Comparison of ENCODE assay signal across 17 cellular contexts in the genomic region with DNA sequence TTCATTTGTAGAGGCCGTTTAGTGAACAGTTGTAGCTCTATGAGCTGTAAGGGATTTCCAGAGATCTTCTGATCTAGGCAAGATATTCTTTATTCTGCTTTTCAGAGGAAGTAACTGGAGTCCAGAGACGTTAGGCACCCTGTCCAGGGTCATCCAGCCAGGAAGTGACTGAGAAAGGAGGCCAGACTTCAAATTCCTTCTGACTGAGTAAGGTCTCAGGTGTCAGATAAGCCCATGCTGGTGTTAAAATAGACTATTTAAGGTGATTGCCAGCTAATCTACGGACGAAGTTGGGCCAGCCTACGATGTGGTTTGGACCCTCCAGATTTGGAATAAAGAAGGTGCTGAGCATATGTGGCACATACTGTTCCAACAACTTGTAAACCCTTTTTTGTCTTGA. TPM values are rescaled to one million over a fixed set of nuclear protein-coding genes. Genes with fewer than 3 reads are reported as not detected.
DNase-seq lines count a peak whose midpoint lies in the region; ATAC-seq and TF ChIP-seq lines count a peak whose summit lies in the region.
"Had no signal": no experiment of that assay in that cellular context is flagged by ENCODE, and none has a peak within 500 bp of the region (broad histone marks: within the 10 kb centered on the region; RNA-seq: fewer than 3 reads in every experiment).

No MANE protein-coding gene starts in this region.

- no peak overlapping the region for H3K4me3 Mint-ChIP-seq in MCF 10A (ENCODE audit: unreplicated experiment)
- H3K4me3 Mint-ChIP-seq: central memory CD8-positive, alpha-beta T cell had no signal

- H3K27me3 ChIP-seq in breast epithelium = peaks cover 0 to 6% of the 10 kb centered on the region in 2 donors
- H3K27me3 ChIP-seq in WERI-Rb-1 (ENCODE audit: insufficient read depth, low read depth, severe bottlenecking) = no peaks in the 10 kb centered on the region

- no peak overlapping the region for H3K27ac Mint-ChIP-seq in MCF 10A (ENCODE audit: low read depth, unreplicated experiment)

- TF ChIP-seq CTCF in MCF 10A (IDR thresholded peaks at IDR 0.05; ENCODE audit: unreplicated experiment) = no peak
- no peak for TF ChIP-seq CTCF in breast epithelium (IDR thresholded peaks at IDR 0.05)
- TF ChIP-seq CTCF in WERI-Rb-1 (IDR thresholded peaks at IDR 0.05; ENCODE audit: low read depth, low read length) = no peak

- H3K27me3 Mint-ChIP-seq in MCF 10A (ENCODE audit: insufficient read depth, unreplicated experiment) = peaks cover 16% of the 10 kb centered on the region

- H3K4me1 Mint-ChIP-seq in MCF 10A (ENCODE audit: insufficient read depth, unreplicated experiment) = peaks cover 9% of the 10 kb centered on the region
- H3K4me1 Mint-ChIP-seq: central memory CD8-positive, alpha-beta T cell had no signal

- H3K36me3 Mint-ChIP-seq in MCF 10A (ENCODE audit: insufficient read depth, unreplicated experiment) = no peaks in the 10 kb centered on the region

- POLR2A ChIA-PET in MCF 10A (lab: Yijun Ruan, JAX) = interaction anchor here (0.5 kb wide), 1 partner anchor 17 kb away, joined by 3 read pairs; no protein-coding TSS in a partner anchor

- no peaks in the 10 kb centered on the region for H3K4me1 ChIP-seq in breast epithelium

- no peak for ATAC-seq in HG03432 (IDR thresholded peaks at IDR 0.05; ENCODE audit: unreplicated experiment)
- ATAC-seq in GM21576 (IDR thresholded peaks at IDR 0.05; ENCODE audit: unreplicated experiment) = no peak
- ATAC-seq: Right ventricle myocardium inferior had no signal

- DNase-seq in MCF 10A (ENCODE audit: unreplicated experiment) (peak; percentile 39), breast epithelium (ENCODE audit: low spot score in 2 of 2) (no peak), WERI-Rb-1 (peak; percentile 44), iris pigment epithelial cell (ENCODE audit: low read depth) (peak; percentile 61), NCI-H187 treated with DMSO at 0.1 percent for 48 hours (lab: John Stamatoyannopoulos, UW) (no peak), NCI-H345 (lab: John Stamatoyannopoulos, UW) (no peak)
- DNase-seq: erythroblast, NCI-H1417 had no signal

- CTCF ChIA-PET in MCF 10A (lab: Yijun Ruan, JAX) = interaction anchor here (0.7 kb wide), 1 partner anchor 550 kb away, joined by 3 read pairs; no protein-coding TSS in a partner anchor

- no peaks in the 10 kb centered on the region for H3K9me3 Mint-ChIP-seq in MCF 10A (ENCODE audit: unreplicated experiment)
- H3K9me3 Mint-ChIP-seq: central memory CD8-positive, alpha-beta T cell had no signal

- TF ChIP-seq POLR2A in breast epithelium (IDR thresholded peaks at IDR 0.05) = no peak

- H3K4me3 ChIP-seq in breast epithelium (no peak overlapping the region), WERI-Rb-1 (ENCODE audit: low read depth, low read length) (no peak overlapping the region)
- H3K4me3 ChIP-seq: hepatocyte, lung had no signal

- H3K36me3 ChIP-seq in breast epithelium = no peaks in the 10 kb centered on the region
- no peaks in the 10 kb centered on the region for H3K36me3 ChIP-seq in WERI-Rb-1
- H3K36me3 ChIP-seq: neutrophil had no signal

- intact Hi-C loops in MCF 10A (cut with micrococcal nuclease) = no loop called here
- intact Hi-C loops in breast epithelium (cut with DNase I; ENCODE audit: low total_unique reads) = no loop called here

- BruUV-seq in MCF 10A (replicated peaks; lab: Mats Ljungman, UMichigan) = no TSS peak

- no peaks in the 10 kb centered on the region for H3K9me3 ChIP-seq in breast epithelium
- H3K9me3 ChIP-seq in WERI-Rb-1 (ENCODE audit: severe bottlenecking) = no peaks in the 10 kb centered on the region
- H3K9me3 ChIP-seq: Caco-2, neutrophil had no signal

- H3K27ac ChIP-seq in breast epithelium (no peak overlapping the region), WERI-Rb-1 (peak overlapping the region; percentile 67)
- H3K27ac ChIP-seq: hepatocyte, neutrophil had no signal

RNA-seq across cellular contexts. Expression of a gene that starts 54.6 kb away (rescaled TPM):
- total RNA-seq in MCF 10A (2022) (not detected in 2 replicates), breast epithelium (under 1 TPM in 2 of 3 donors, not detected in 1; 0.29 to 0.66 TPM)
- total RNA-seq: A673, Right ventricle myocardium inferior had no signal

Comparison
In these comparisons a context has a peak if more than half of its experiments do, and no peak if none do; other contexts are left out.
1. DNase-seq: peak in MCF 10A (single experiment), WERI-Rb-1 (single experiment) and iris pigment epithelial cell (single experiment); none in breast epithelium (0 of 2), NCI-H187 treated with DMSO at 0.1 percent for 48 hours (single experiment) and NCI-H345 (single experiment).